ENCODE assay signal across 2 cellular contexts in the genomic region with DNA sequence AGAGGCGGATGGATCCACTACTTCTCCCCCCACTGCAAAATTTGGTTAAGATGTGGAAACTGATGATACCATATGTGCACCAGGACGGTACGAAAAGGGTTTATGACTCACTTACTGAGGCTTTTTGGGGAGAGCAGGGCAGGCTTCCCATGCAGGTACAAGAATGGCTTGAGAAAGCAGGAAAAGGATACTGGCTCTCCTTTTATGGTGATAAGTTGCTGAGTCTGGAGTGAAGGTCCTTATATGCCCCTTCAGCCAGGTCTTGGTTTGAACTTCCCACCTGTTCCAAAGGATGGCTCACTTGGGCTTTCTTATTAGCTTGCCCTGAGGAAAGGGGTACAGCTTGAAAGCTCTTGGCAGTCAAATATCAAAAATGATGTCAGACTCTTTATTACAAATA.
A peak's percentile ranks its signal among the peaks of the same experiment; 100 is the strongest.
TF ChIP-seq lines count a peak whose summit lies in the region.

No MANE protein-coding gene starts in this region.

TF ChIP-seq in GM12891, 5 proteins besides CTCF, POLR2A, EP300 and RAD21:
- TF ChIP-seq TAF1 (IDR thresholded peaks at IDR 0.05; ENCODE audit: low read depth, low read length) (no peak), SPI1 (IDR thresholded peaks at IDR 0.05; ENCODE audit: low read depth, low read length) (no peak), POLR2AphosphoS5 (IDR thresholded peaks at IDR 0.05; ENCODE audit: low read depth, low read length) (no peak), POU2F2 (IDR thresholded peaks at IDR 0.05; ENCODE audit: low read depth, low read length) (no peak), PAX5 (IDR thresholded peaks at IDR 0.05; ENCODE audit: insufficient read depth, low read length, severe bottlenecking) (no peak)

TF ChIP-seq in K562, 482 proteins besides CTCF, POLR2A, EP300 and RAD21:
- TF ChIP-seq ZNF133 (CRISPR knock-in tag; IDR thresholded peaks at IDR 0.05) (no peak), ZNF143 (CRISPR knock-in tag; IDR thresholded peaks at IDR 0.05) (no peak), HSF4 (CRISPR knock-in tag; IDR thresholded peaks at IDR 0.05; ENCODE audit: borderline replicate concordance) (no peak), SRF (CRISPR knock-in tag; IDR thresholded peaks at IDR 0.05) (peak in 1 of 2 experiments; percentile 59; a peak in 1 of 4 replicates), U2AF1 (optimal IDR thresholded peaks at IDR 0.05; ENCODE audit: low read depth, low read length) (no peak), HDAC2 (IDR thresholded peaks at IDR 0.05) (no peak)
- TF ChIP-seq, protein P1, sequence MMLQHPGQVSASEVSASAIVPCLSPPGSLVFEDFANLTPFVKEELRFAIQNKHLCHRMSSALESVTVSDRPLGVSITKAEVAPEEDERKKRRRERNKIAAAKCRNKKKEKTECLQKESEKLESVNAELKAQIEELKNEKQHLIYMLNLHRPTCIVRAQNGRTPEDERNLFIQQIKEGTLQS (IDR thresholded peaks at IDR 0.05): peak; percentile 23; the same call in 1 of the 2 replicates
- TF ChIP-seq, protein P1 (CRISPR knock-in tag; conservative IDR thresholded peaks at IDR 0.05): no peak
